ENCODE assay signal across 8 cellular contexts in genomic region chr6:41920921-41921711, GRCh38. TPM values are rescaled to one million over a fixed set of nuclear protein-coding genes. Genes with fewer than 3 reads are reported as not detected.
DNase-seq lines count a peak whose midpoint lies in the region; ATAC-seq lines count a peak whose summit lies in the region.

A gene with protein sequence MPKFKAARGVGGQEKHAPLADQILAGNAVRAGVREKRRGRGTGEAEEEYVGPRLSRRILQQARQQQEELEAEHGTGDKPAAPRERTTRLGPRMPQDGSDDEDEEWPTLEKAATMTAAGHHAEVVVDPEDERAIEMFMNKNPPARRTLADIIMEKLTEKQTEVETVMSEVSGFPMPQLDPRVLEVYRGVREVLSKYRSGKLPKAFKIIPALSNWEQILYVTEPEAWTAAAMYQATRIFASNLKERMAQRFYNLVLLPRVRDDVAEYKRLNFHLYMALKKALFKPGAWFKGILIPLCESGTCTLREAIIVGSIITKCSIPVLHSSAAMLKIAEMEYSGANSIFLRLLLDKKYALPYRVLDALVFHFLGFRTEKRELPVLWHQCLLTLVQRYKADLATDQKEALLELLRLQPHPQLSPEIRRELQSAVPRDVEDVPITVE (plus strand): TSS chr6:41921499. CDS start chr6:41921563, 64 bp downstream.
Gene MED20, minus strand, starts transcription at chr6:41921139. Its CDS starts 121 bp downstream, at chr6:41921018.

- H3K9me3 Mint-ChIP-seq in activated CD8-positive, alpha-beta memory T cell treated with anti-CD3 and anti-CD28 coated beads, Interleukin-2, amount 10 ng/mL, durations not matched to agents 7 days and 5 days (ENCODE audit: low read depth), result no peaks in the 10 kb centered on the region

- H3K4me3 Mint-ChIP-seq in activated CD8-positive, alpha-beta memory T cell treated with anti-CD3 and anti-CD28 coated beads, Interleukin-2, amount 10 ng/mL, durations not matched to agents 7 days and 5 days, result peak within 1 kb of the TSS; percentile 88

- H3K4me1 Mint-ChIP-seq in activated CD8-positive, alpha-beta memory T cell treated with anti-CD3 and anti-CD28 coated beads, Interleukin-2, amount 10 ng/mL, durations not matched to agents 7 days and 5 days, result peaks cover 57% of the 10 kb centered on the region

- peaks cover 2% of the 10 kb centered on the region for H3K36me3 ChIP-seq in endocrine pancreas (ENCODE audit: control insufficient read depth, insufficient read depth, low read length)

- peak; percentile 88 for ATAC-seq in GM21381 (IDR thresholded peaks at IDR 0.05; ENCODE audit: unreplicated experiment)
- peak; percentile 91 for ATAC-seq in activated CD8-positive, alpha-beta memory T cell treated with anti-CD3 and anti-CD28 coated beads, Interleukin-2, amount 10 ng/mL, durations not matched to agents 7 days and 5 days

- H3K27me3 ChIP-seq in endocrine pancreas (ENCODE audit: control insufficient read depth, insufficient read depth, low read length), result no peaks in the 10 kb centered on the region

- peak within 1 kb of the TSS; percentile 93 for H3K9ac ChIP-seq in endocrine pancreas (ENCODE audit: control insufficient read depth, insufficient read depth, low read length)

- H3K27me3 Mint-ChIP-seq in activated CD8-positive, alpha-beta memory T cell treated with anti-CD3 and anti-CD28 coated beads, Interleukin-2, amount 10 ng/mL, durations not matched to agents 7 days and 5 days, result no peaks in the 10 kb centered on the region

- DNase-seq in D341Med (ENCODE audit: low spot score) (peak; percentile 95), HUDEP-2 (lab: John Stamatoyannopoulos, UW; ENCODE audit: unreplicated experiment in 76 of 76) (peak in 74 of 76 experiments; percentile 83 to 99 (median 94)), NOMO-1 treated with dmso at 0.1 percent for 144 hours (lab: John Stamatoyannopoulos, UW; ENCODE audit: unreplicated experiment) (peak; percentile 85), mesenteric fat pad (ENCODE audit: low spot score) (peak; percentile 96)
- peak; percentile 96 for DNase-seq in activated CD8-positive, alpha-beta memory T cell treated with anti-CD3 and anti-CD28 coated beads, Interleukin-2, amount 10 ng/mL, durations not matched to agents 7 days and 5 days
- peak; percentile 94 for DNase-seq in stimulated activated CD8-positive, alpha-beta memory T cell treated with anti-CD3 and anti-CD28 coated beads, Interleukin-15, amount 100 ng/mL, for 24 hours (ENCODE audit: low read depth)

- H3K27ac Mint-ChIP-seq in activated CD8-positive, alpha-beta memory T cell treated with anti-CD3 and anti-CD28 coated beads, Interleukin-2, amount 10 ng/mL, durations not matched to agents 7 days and 5 days, result peak within 1 kb of the TSS; percentile 98

- H3K4me3 ChIP-seq in endocrine pancreas (ENCODE audit: control insufficient read depth, insufficient read depth, low read length), result peak within 1 kb of the TSS; percentile 82

- CTCF ChIA-PET in activated CD8-positive, alpha-beta memory T cell treated with anti-CD3 and anti-CD28 coated beads, Interleukin-2, amount 10 ng/mL, durations not matched to agents 7 days and 5 days (lab: Charles Lee), result interaction anchor here (0.6 to 6.1 kb wide), 37 partner anchors 8 to 1008 kb away, joined by 3 to 184 read pairs (median 4); partner anchors contain the start of genes CCND3, CNPY3, PRICKLE4 and TAF8

- H3K4me1 ChIP-seq in endocrine pancreas (ENCODE audit: control insufficient read depth, insufficient read depth, low read length), result peaks cover 10% of the 10 kb centered on the region

- H3K36me3 Mint-ChIP-seq in activated CD8-positive, alpha-beta memory T cell treated with anti-CD3 and anti-CD28 coated beads, Interleukin-2, amount 10 ng/mL, durations not matched to agents 7 days and 5 days, result peaks cover 29% of the 10 kb centered on the region

- H3K9me3 ChIP-seq in endocrine pancreas (ENCODE audit: control insufficient read depth, low read length), result no peaks in the 10 kb centered on the region

RNA-seq across cellular contexts. Expression of the first gene that starts in this region (rescaled TPM):
- total RNA-seq in activated CD8-positive, alpha-beta memory T cell treated with anti-CD3 and anti-CD28 coated beads, Interleukin-2, amount 10 ng/mL, durations not matched to agents 7 days and 5 days, result 10 to 100 TPM; 33.1 to 48.5 TPM
- 31.1 TPM for total RNA-seq in mesenteric fat pad

RNA-seq across cellular contexts. Expression of gene MED20, which starts in this region (rescaled TPM):
- 10 to 100 TPM; 21.9 to 25.6 TPM for total RNA-seq in activated CD8-positive, alpha-beta memory T cell treated with anti-CD3 and anti-CD28 coated beads, Interleukin-2, amount 10 ng/mL, durations not matched to agents 7 days and 5 days
- 16.5 TPM for total RNA-seq in mesenteric fat pad

Comparison
In these comparisons a context has a peak if more than half of its experiments do, and no peak if none do; other contexts are left out.
1. Peak in every context shown above with its lines: DNase-seq, ATAC-seq and H3K4me3 ChIP-seq.